ENCODE assay signal across 23 cellular contexts in genomic region chr9:129160712-129161533, GRCh38. TPM values are rescaled to one million over a fixed set of nuclear protein-coding genes. Genes with fewer than 3 reads are reported as not detected.
DNase-seq lines count a peak whose midpoint lies in the region; ATAC-seq and TF ChIP-seq lines count a peak whose summit lies in the region.
"Had no signal": no experiment of that assay in that cellular context is flagged by ENCODE, and none has a peak within 500 bp of the region (broad histone marks: within the 10 kb centered on the region; RNA-seq: fewer than 3 reads in every experiment).

No MANE protein-coding gene starts in this region.

- H3K79me2 ChIP-seq in mesendoderm (ENCODE audit: control insufficient read depth, insufficient read depth, low read length), result no peaks in the 10 kb centered on the region
- no peaks in the 10 kb centered on the region for H3K79me2 ChIP-seq in Karpas-422 (ENCODE audit: low read length)

- no peak overlapping the region for H3K9ac ChIP-seq in IMR-90 (ENCODE audit: low read depth, low read length)
- H3K9ac ChIP-seq in mesendoderm (ENCODE audit: low read length), result no peak overlapping the region
- H3K9ac ChIP-seq in Karpas-422 (ENCODE audit: low read length), result no peak overlapping the region

- DNase-seq in AG08396 (ENCODE audit: low spot score), result peak; percentile 74
- DNase-seq in IMR-90, result peak; percentile 78
- DNase-seq in brain microvascular endothelial cell, result peak; percentile 18
- DNase-seq in mesendoderm, result peak; percentile 76
- DNase-seq in Right ventricle myocardium inferior (ENCODE audit: missing footprints), result no peak
- no peak for DNase-seq in RWPE1 (ENCODE audit: low spot score)
- no peak for DNase-seq in Karpas-422
- DNase-seq in NCI-H1048 (lab: John Stamatoyannopoulos, UW), result no peak
- DNase-seq: ACHN; activated CD8-positive, alpha-beta T cell treated with anti-CD3 and anti-CD28 coated beads, Interleukin-2, amount 10 ng/mL, durations not matched to agents 7 days and 5 days; activated naive CD4-positive, alpha-beta T cell treated with anti-CD3 and anti-CD28 coated beads, Interleukin-2, amount 50 U/mL, for 16 hours; activated T-cell treated with anti-CD3 and anti-CD28 coated beads, Interleukin-2, amount 50 U/mL, for 4 hours; CD4-positive, alpha-beta memory T cell; gastrocnemius medialis; NCI-H1105 treated with DMSO at 0.1 percent for 48 hours; NCI-H526 treated with DMSO at 0.1 percent for 48 hours; SIG-M5; stimulated activated CD4-positive, alpha-beta T cell treated with anti-CD3 and anti-CD28 coated beads, Interleukin-12 subunit alpha, Interleukin-12 subunit beta, amount 100 ng/mL, for 4 hours; substantia nigra; T-helper 1 cell had no signal

- H2AFZ ChIP-seq in IMR-90 (replicated peaks; ENCODE audit: low read length, poor library complexity) (peak overlapping the region; percentile 51), Karpas-422 (ENCODE audit: low read length) (no peak overlapping the region)

- no peaks in the 10 kb centered on the region for H4K20me1 ChIP-seq in IMR-90 (ENCODE audit: insufficient read depth, low read length)
- no peaks in the 10 kb centered on the region for H4K20me1 ChIP-seq in Karpas-422 (ENCODE audit: insufficient read depth, low read depth, low read length)

- no peak overlapping the region for H3K56ac ChIP-seq in IMR-90 (ENCODE audit: extremely low read depth, insufficient read depth, low read length)
- no peak overlapping the region for H3K56ac ChIP-seq in mesendoderm (ENCODE audit: low read length)

- H2AK5ac ChIP-seq in IMR-90 (ENCODE audit: low read depth, low read length), result 0 out of 2 replicates have a peak overlapping the region, but pooled peaks have one; percentile 50
- no peak overlapping the region for H2AK5ac ChIP-seq in mesendoderm (ENCODE audit: low read length)

- H3K79me1 ChIP-seq in IMR-90 (ENCODE audit: low read depth in 1 of 2, low read length in 2 of 2), result peaks cover 0 to 13% of the 10 kb centered on the region in 2 experiments; a peak in 2 of 4 replicates
- H3K79me1 ChIP-seq in mesendoderm (ENCODE audit: low read length), result no peaks in the 10 kb centered on the region

- TF ChIP-seq CTCF in IMR-90 (conservative IDR thresholded peaks at IDR 0.05; ENCODE audit: low read depth, low read length), result no peak
- no peak for TF ChIP-seq CTCF in brain microvascular endothelial cell (IDR thresholded peaks at IDR 0.05; ENCODE audit: low read depth, low read length, missing control alignments)
- no peak for TF ChIP-seq CTCF in RWPE1 (conservative IDR thresholded peaks at IDR 0.05; ENCODE audit: low read depth)

- intact Hi-C loops in IMR-90 (cut with micrococcal nuclease), result no loop called here
- intact Hi-C loops in Right ventricle myocardium inferior (cut with DNase I), result no loop called here

- no peak overlapping the region for H3K4me2 ChIP-seq in IMR-90 (ENCODE audit: low read depth, low read length)
- no peak overlapping the region for H3K4me2 ChIP-seq in mesendoderm (ENCODE audit: low read length)
- no peak overlapping the region for H3K4me2 ChIP-seq in Karpas-422 (ENCODE audit: low read depth, low read length, poor library complexity, severe bottlenecking)

- ATAC-seq in IMR-90 (ENCODE audit: low read depth) (peak; percentile 79), Right ventricle myocardium inferior (no peak)
- ATAC-seq: activated CD8-positive, alpha-beta T cell treated with anti-CD3 and anti-CD28 coated beads, Interleukin-2, amount 10 ng/mL, durations not matched to agents 7 days and 5 days; activated T-cell treated with anti-CD3 and anti-CD28 coated beads, Interleukin-2, amount 50 U/mL, for 4 hours; gastrocnemius medialis; left lobe of liver had no signal

- BruUV-seq in IMR-90 (replicated peaks; lab: Mats Ljungman, UMichigan), result no TSS peak

- H3K14ac ChIP-seq in IMR-90 (replicated peaks; ENCODE audit: low read depth, low read length), result no peak overlapping the region

- H3K9me2 ChIP-seq in Karpas-422 (replicated peaks; ENCODE audit: insufficient read depth, low read length), result no peaks in the 10 kb centered on the region

- WGBS in IMR-90 (ENCODE audit: extremely low coverage in 2 of 2, insufficient read length in 1 of 2), 2 experiments, result no CpG with 5 or more reads among the region's 10 CpGs
- no CpG with 5 or more reads among the region's 10 CpGs for WGBS in mesendoderm (ENCODE audit: extremely low coverage, insufficient coverage, low lambda C conversion rate)

- no peak for TF ChIP-seq RAD21 in IMR-90 (IDR thresholded peaks at IDR 0.05; ENCODE audit: low read length)

- H2BK120ac ChIP-seq in IMR-90 (ENCODE audit: low read depth, low read length) (no peak overlapping the region), mesendoderm (ENCODE audit: low read depth, low read length) (no peak overlapping the region)

- in situ Hi-C loops in IMR-90 (cut with MboI; ENCODE audit: low sequenced_read_pairs), result no loop called here
- in situ Hi-C loops in brain microvascular endothelial cell (cut with HindIII; ENCODE audit: low pct_ligation_motif_present, low sequenced_read_pairs), result loop anchor here (25.0 kb wide), 1 partner anchor 176 kb away; no protein-coding TSS in a partner anchor

- 0 out of 2 replicates have a peak overlapping the region, but pooled peaks have one; percentile 10 for H2BK20ac ChIP-seq in IMR-90 (ENCODE audit: low read depth, low read length)

- H3K23ac ChIP-seq in IMR-90 (ENCODE audit: low read depth, low read length), result no peak overlapping the region
- no peak overlapping the region for H3K23ac ChIP-seq in mesendoderm (ENCODE audit: low read length)

- H4K91ac ChIP-seq in IMR-90 (ENCODE audit: insufficient read depth, low read depth, low read length), result no peak overlapping the region; the same call in none of the 2 replicates

- H3K36me3 ChIP-seq in IMR-90 (ENCODE audit: control insufficient read depth, insufficient read depth, low read length), result peaks cover 2% of the 10 kb centered on the region; the same call in 1 of the 2 replicates
- no peaks in the 10 kb centered on the region for H3K36me3 ChIP-seq in brain microvascular endothelial cell (replicated peaks)
- peaks cover 2% of the 10 kb centered on the region for H3K36me3 ChIP-seq in mesendoderm (ENCODE audit: control insufficient read depth, insufficient read depth, low read length)
- H3K36me3 ChIP-seq in Karpas-422 (ENCODE audit: insufficient read depth, low read length), result no peaks in the 10 kb centered on the region; the same call in 1 of the 2 replicates
- H3K36me3 ChIP-seq: gastrocnemius medialis, vagina had no signal

- H2AK9ac ChIP-seq in IMR-90 (replicated peaks; ENCODE audit: low read depth, low read length, poor library complexity), result no peak overlapping the region

- CTCF ChIA-PET in IMR-90 (lab: Yijun Ruan, JAX), result interaction anchor here (0.6 to 1.3 kb wide), 3 partner anchors 13 to 226 kb away, joined by 3 to 8 read pairs (median 3); no protein-coding TSS in a partner anchor
- CTCF ChIA-PET in RWPE1 (lab: Yijun Ruan, JAX), result interaction anchor here (0.6 to 1.6 kb wide), 3 partner anchors 18 to 477 kb away, joined by 3 to 5 read pairs (median 5); no protein-coding TSS in a partner anchor

- H3K27me3 ChIP-seq in IMR-90 (ENCODE audit: control insufficient read depth, insufficient read depth, low read length) (no peaks in the 10 kb centered on the region), brain microvascular endothelial cell (replicated peaks) (no peaks in the 10 kb centered on the region), mesendoderm (ENCODE audit: insufficient read depth, low read length, poor library complexity) (no peaks in the 10 kb centered on the region), Karpas-422 (ENCODE audit: low read length) (no peaks in the 10 kb centered on the region)
- H3K27me3 ChIP-seq: gastrocnemius medialis, vagina had no signal

- H4K8ac ChIP-seq in IMR-90 (ENCODE audit: low read depth in 2 of 2, low read length in 2 of 2) (no peak overlapping the region), mesendoderm (ENCODE audit: low read depth, low read length) (no peak overlapping the region)

- H3K27ac ChIP-seq in IMR-90 (ENCODE audit: insufficient read depth, low read length), result no peak overlapping the region
- H3K27ac ChIP-seq in brain microvascular endothelial cell, result no peak overlapping the region
- no peak overlapping the region for H3K27ac ChIP-seq in mesendoderm (ENCODE audit: low read depth, low read length)
- H3K27ac ChIP-seq in RWPE1, result no peak overlapping the region
- no peak overlapping the region for H3K27ac ChIP-seq in Karpas-422 (ENCODE audit: low read length)
- H3K27ac ChIP-seq: coronary artery, gastrocnemius medialis, vagina had no signal

- H3K4ac ChIP-seq in IMR-90 (ENCODE audit: low read depth, low read length), result peak overlapping the region; percentile 29
- H3K4ac ChIP-seq in mesendoderm (ENCODE audit: low read depth, low read length), result no peak overlapping the region

- H4K5ac ChIP-seq in IMR-90 (ENCODE audit: low read depth, low read length) (no peak overlapping the region), mesendoderm (ENCODE audit: low read length) (no peak overlapping the region)

- peaks cover 13% of the 10 kb centered on the region for H3K9me1 ChIP-seq in IMR-90 (ENCODE audit: insufficient read depth, low read length)

- TF ChIP-seq POLR2A in IMR-90 (IDR thresholded peaks at IDR 0.05; ENCODE audit: low read depth, low read length), result no peak

- H3K9me3 ChIP-seq in IMR-90 (ENCODE audit: control insufficient read depth, insufficient read depth, low read length), result no peaks in the 10 kb centered on the region
- H3K9me3 ChIP-seq in Karpas-422 (ENCODE audit: low read length), result no peaks in the 10 kb centered on the region
- H3K9me3 ChIP-seq: gastrocnemius medialis, vagina had no signal

- peaks cover 12% of the 10 kb centered on the region for H3K4me1 ChIP-seq in IMR-90 (ENCODE audit: control insufficient read depth, insufficient read depth, low read length)
- H3K4me1 ChIP-seq in mesendoderm (ENCODE audit: control insufficient read depth, low read depth, low read length), result no peaks in the 10 kb centered on the region
- H3K4me1 ChIP-seq in Karpas-422 (ENCODE audit: low read length), result no peaks in the 10 kb centered on the region

- POLR2A ChIA-PET in IMR-90 (lab: Charles Lee; ENCODE audit: unreplicated experiment), result interaction anchor here (0.6 to 1.4 kb wide), 3 partner anchors 14 to 21 kb away, joined by 3 to 4 read pairs (median 3); partner anchors contain the start of gene IER5L
- POLR2A ChIA-PET in RWPE1 (lab: Yijun Ruan, JAX; ENCODE audit: low non-redundant PET), result interaction anchor here (0.8 kb wide), 1 partner anchor 14 kb away, joined by 6 read pairs; no protein-coding TSS in a partner anchor

- dilution Hi-C loops in IMR-90 (cut with HindIII; ENCODE audit: low sequenced_read_pairs, unreplicated experiment), result no loop called here

- H2BK15ac ChIP-seq in IMR-90 (ENCODE audit: low read depth, low read length) (no peak overlapping the region; the same call in 2 of the 3 replicates), mesendoderm (replicated peaks; ENCODE audit: low read depth) (no peak overlapping the region)

- no peak overlapping the region for H3K4me3 ChIP-seq in IMR-90 (ENCODE audit: insufficient read depth, low read depth, low read length)
- no peak overlapping the region for H3K4me3 ChIP-seq in brain microvascular endothelial cell (ENCODE audit: low read depth, low read length)
- no peak overlapping the region for H3K4me3 ChIP-seq in mesendoderm (ENCODE audit: low read length)
- no peak overlapping the region for H3K4me3 ChIP-seq in Karpas-422 (ENCODE audit: low read length)
- H3K4me3 ChIP-seq: coronary artery, gastrocnemius medialis, vagina had no signal

- H3K18ac ChIP-seq in IMR-90 (ENCODE audit: low read depth, low read length), result no peak overlapping the region
- H3K18ac ChIP-seq in mesendoderm (ENCODE audit: low read length), result no peak overlapping the region

- H2BK5ac ChIP-seq in IMR-90 (ENCODE audit: low read depth, low read length, poor library complexity, severe bottlenecking) (no peak overlapping the region), mesendoderm (ENCODE audit: low read length) (no peak overlapping the region)

RNA-seq across cellular contexts. Expression of gene IER5L, which starts 17.1 kb away (rescaled TPM):
- total RNA-seq in IMR-90 (2012; rRNA removed), result 12.5 and 14.4 TPM in 2 replicates
- 13.4 and 21.0 TPM in 2 replicates for polyA plus RNA-seq in IMR-90 (2012; rRNA removed)
- 12.4 and 35.8 TPM in 2 replicates for polyA plus RNA-seq in IMR-90 (2012; cell fraction: cytosol; rRNA removed)
- 13.1 and 28.4 TPM in 2 replicates for polyA plus RNA-seq in IMR-90 (2012; cell fraction: nucleus; rRNA removed; ENCODE audit: low replicate concordance)
- 0.93 TPM for polyA plus RNA-seq in mesendoderm (2013, experiment 1 of 2)
- 0.76 TPM for polyA plus RNA-seq in mesendoderm (2013, experiment 2 of 2)
- 4.6 TPM for total RNA-seq in Right ventricle myocardium inferior
- 0.48 and 2.3 TPM in 2 replicates for total RNA-seq in Karpas-422 (2014; rRNA removed; shearing (Covaris generic); ENCODE audit: low replicate concordance)

RNA-seq across cellular contexts. Expression of gene PTPA, which starts 49.7 kb away (rescaled TPM):
- 93.6 and 124 TPM in 2 replicates for total RNA-seq in IMR-90 (2012; rRNA removed)
- polyA plus RNA-seq in IMR-90 (2012; rRNA removed), result 141 and 149 TPM in 2 replicates
- 88.4 and 129 TPM in 2 replicates for polyA plus RNA-seq in IMR-90 (2012; cell fraction: cytosol; rRNA removed)
- polyA plus RNA-seq in IMR-90 (2012; cell fraction: nucleus; rRNA removed; ENCODE audit: low replicate concordance), result 78.9 and 134 TPM in 2 replicates
- 73.6 TPM for polyA plus RNA-seq in mesendoderm (2013, experiment 1 of 2)
- polyA plus RNA-seq in mesendoderm (2013, experiment 2 of 2), result 72.5 TPM
- 194 TPM for total RNA-seq in Right ventricle myocardium inferior
- 62.7 and 98.6 TPM in 2 replicates for total RNA-seq in Karpas-422 (2014; rRNA removed; shearing (Covaris generic); ENCODE audit: low replicate concordance)

RNA-seq across cellular contexts. Expression of gene CRAT, which starts 50.3 kb away (rescaled TPM):
- total RNA-seq in IMR-90 (2012; rRNA removed), result 18.8 and 19.7 TPM in 2 replicates
- polyA plus RNA-seq in IMR-90 (2012; rRNA removed), result 41.6 and 44.2 TPM in 2 replicates
- 27.4 and 55.2 TPM in 2 replicates for polyA plus RNA-seq in IMR-90 (2012; cell fraction: cytosol; rRNA removed)
- polyA plus RNA-seq in IMR-90 (2012; cell fraction: nucleus; rRNA removed; ENCODE audit: low replicate concordance), result 55.4 and 116 TPM in 2 replicates
- polyA plus RNA-seq in mesendoderm (2013, experiment 1 of 2), result 1.8 TPM
- polyA plus RNA-seq in mesendoderm (2013, experiment 2 of 2), result 1.5 TPM
- 85.5 TPM for total RNA-seq in Right ventricle myocardium inferior
- not detected in 2 replicates for total RNA-seq in Karpas-422 (2014; rRNA removed; shearing (Covaris generic); ENCODE audit: low replicate concordance)

Comparison
In these comparisons a context has a peak if more than half of its experiments do, and no peak if none do; other contexts are left out.
1. DNase-seq: peak in AG08396 (single experiment), IMR-90 (single experiment), brain microvascular endothelial cell (single experiment) and mesendoderm (single experiment); none in Right ventricle myocardium inferior (single experiment), RWPE1 (single experiment), Karpas-422 (single experiment) and NCI-H1048 (single experiment).
2. RNA of gene CRAT, which starts 50.3 kb away (total RNA-seq): 85.5 TPM in Right ventricle myocardium inferior (single experiment) and 18.8 to 19.7 TPM in IMR-90; not detected in Karpas-422; every median in the first group is over 10 times any median in the second.